In genomic region chr11:34674038-34674437, GRCh38 we compare ENCODE assay signal across 10 cellular contexts. TPM values are rescaled to one million over a fixed set of nuclear protein-coding genes. Genes with fewer than 3 reads are reported as not detected.
"Had no signal": no experiment of that assay in that cellular context is flagged by ENCODE, and none has a peak within 500 bp of the region (broad histone marks: within the 10 kb centered on the region; RNA-seq: fewer than 3 reads in every experiment).

No MANE protein-coding gene starts in this region.

- DNase-seq: GM23248, GOT3, H7, IMR-90, KBM-7 had no signal

- H3K9ac ChIP-seq: GM23248, KMS-11 had no signal

- ATAC-seq: HCT116 had no signal

- H3K27ac ChIP-seq: GM23248, KMS-11 had no signal

- H2AFZ ChIP-seq: GM23248 had no signal

- H3K4me3 ChIP-seq: GM23248, HAP-1 had no signal

- H3K36me3 ChIP-seq: HAP-1 had no signal

- H3K4me2 ChIP-seq: KMS-11 had no signal

- H3K9me3 ChIP-seq: HAP-1 had no signal

RNA-seq across cellular contexts. Expression of gene EHF, which starts 53.1 kb away (rescaled TPM):
- total RNA-seq: GM23248, H4, HT1080 had no signal
- polyA plus RNA-seq: GM23248, IMR-90 had no signal
